Comparison of ENCODE assay signal across 1 cellular context in genomic region chr1:20711285-20712209, GRCh38.
TF ChIP-seq lines count a peak whose summit lies in the region.

No MANE protein-coding gene starts in this region.

TF ChIP-seq in SK-N-SH, 30 proteins besides CTCF, POLR2A, EP300 and RAD21 (continued from another document):
- TF ChIP-seq POLR2AphosphoS5 (IDR thresholded peaks at IDR 0.05; ENCODE audit: low read depth, low read length), result no peak
- no peak for TF ChIP-seq NFIC (IDR thresholded peaks at IDR 0.05; ENCODE audit: borderline replicate concordance)
- TF ChIP-seq ELF1 (IDR thresholded peaks at IDR 0.05), result no peak
- no peak for TF ChIP-seq MEF2A (IDR thresholded peaks at IDR 0.05; ENCODE audit: borderline replicate concordance, low read depth)
- no peak; the same call in 1 of the 2 replicates for TF ChIP-seq MXI1 (IDR thresholded peaks at IDR 0.05; ENCODE audit: low read depth, low read length)
- TF ChIP-seq MAX (IDR thresholded peaks at IDR 0.05; ENCODE audit: low read depth), result no peak
- TF ChIP-seq, protein P1, sequence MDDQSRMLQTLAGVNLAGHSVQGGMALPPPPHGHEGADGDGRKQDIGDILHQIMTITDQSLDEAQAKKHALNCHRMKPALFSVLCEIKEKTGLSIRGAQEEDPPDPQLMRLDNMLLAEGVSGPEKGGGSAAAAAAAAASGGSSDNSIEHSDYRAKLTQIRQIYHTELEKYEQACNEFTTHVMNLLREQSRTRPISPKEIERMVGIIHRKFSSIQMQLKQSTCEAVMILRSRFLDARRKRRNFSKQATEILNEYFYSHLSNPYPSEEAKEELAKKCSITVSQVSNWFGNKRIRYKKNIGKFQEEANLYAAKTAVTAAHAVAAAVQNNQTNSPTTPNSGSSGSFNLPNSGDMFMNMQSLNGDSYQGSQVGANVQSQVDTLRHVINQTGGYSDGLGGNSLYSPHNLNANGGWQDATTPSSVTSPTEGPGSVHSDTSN (IDR thresholded peaks at IDR 0.05), result no peak
- no peak for TF ChIP-seq CHD2 (IDR thresholded peaks at IDR 0.05; ENCODE audit: low read length, partially characterized antibody)
- TF ChIP-seq TAF1 (IDR thresholded peaks at IDR 0.05; ENCODE audit: borderline replicate concordance, low read depth, low read length), result no peak
- no peak for TF ChIP-seq GATA2 (CRISPR knock-in tag; IDR thresholded peaks at IDR 0.05)
- no peak for TF ChIP-seq FOXJ3 (CRISPR knock-in tag; IDR thresholded peaks at IDR 0.05)
- TF ChIP-seq FOXM1 (IDR thresholded peaks at IDR 0.05; ENCODE audit: low read depth), result no peak
